Comparison of ENCODE assay signal across 14 cellular contexts in genomic region chr2:44663471-44664073, GRCh38.
DNase-seq lines count a peak whose midpoint lies in the region; TF ChIP-seq lines count a peak whose summit lies in the region.
"Had no signal": no experiment of that assay in that cellular context is flagged by ENCODE, and none has a peak within 500 bp of the region (broad histone marks: within the 10 kb centered on the region; RNA-seq: fewer than 3 reads in every experiment).

No MANE protein-coding gene starts in this region.

- TF ChIP-seq POLR2A in erythroblast (IDR thresholded peaks at IDR 0.05; ENCODE audit: low read length), result no peak

- in situ Hi-C loops in Caki2 (cut with HindIII; ENCODE audit: low pct_unique_long_range_greater_than_20kb, low sequenced_read_pairs), result no loop called here

- DNase-seq in Caki2 (ENCODE audit: low read depth) (peak; percentile 60), M059J (ENCODE audit: low read depth) (peak; percentile 3), OCI-M1 (lab: John Stamatoyannopoulos, UW) (peak; percentile 27), kidney glomerular epithelial cell (lab: John Stamatoyannopoulos, UW) (peak; percentile 25), NCI-H526 treated with DMSO at 0.1 percent for 48 hours (lab: John Stamatoyannopoulos, UW) (no peak), erythroblast (lab: John Stamatoyannopoulos, UW) (no peak)
- no peak for DNase-seq in activated CD4-positive, alpha-beta T cell treated with anti-CD3 and anti-CD28 coated beads for 4 hours
- no peak for DNase-seq in activated effector memory CD4-positive, alpha-beta T cell treated with Interleukin-2 at 50 U/mL for 16 hours
- DNase-seq: BE2C; CD4-positive, alpha-beta memory T cell; DMS153; GOT3; H9; HFFc6 had no signal

Comparison
In these comparisons a context has a peak if more than half of its experiments do, and no peak if none do; other contexts are left out.
1. DNase-seq: peak in Caki2 (single experiment), M059J (single experiment), OCI-M1 (single experiment) and kidney glomerular epithelial cell (single experiment); none in NCI-H526 treated with DMSO at 0.1 percent for 48 hours (single experiment), activated CD4-positive, alpha-beta T cell treated with anti-CD3 and anti-CD28 coated beads for 4 hours (0 of 2), erythroblast (0 of 2) and activated effector memory CD4-positive, alpha-beta T cell treated with Interleukin-2 at 50 U/mL for 16 hours (single experiment).